In genomic region chr3:139676634-139677197, GRCh38 we compare ENCODE assay signal across 9 cellular contexts. TPM values are rescaled to one million over a fixed set of nuclear protein-coding genes. Genes with fewer than 3 reads are reported as not detected.
DNase-seq lines count a peak whose midpoint lies in the region; ATAC-seq, FAIRE-seq and TF ChIP-seq lines count a peak whose summit lies in the region.
"Had no signal": no experiment of that assay in that cellular context is flagged by ENCODE, and none has a peak within 500 bp of the region (broad histone marks: within the 10 kb centered on the region; RNA-seq: fewer than 3 reads in every experiment).

No MANE protein-coding gene starts in this region.

- ATAC-seq in T-cell (replicated peaks in 1 of 4) = no peak

- no peak overlapping the region for H3K27ac Mint-ChIP-seq in T-helper 1 cell treated with Interleukin-12 subunit alpha and Interleukin-12 subunit beta and Interleukin-4 antibody, amounts not matched to agents 30 μg/mL and 1 μg/mL, for 36 hours
- H3K27ac Mint-ChIP-seq in T-cell = no peak overlapping the region

- H3K9me3 ChIP-seq in iPS-15b (ENCODE audit: control insufficient read depth, insufficient read depth, low read length) (no peaks in the 10 kb centered on the region), spleen (no peaks in the 10 kb centered on the region)

- WGBS in spleen, 5 donors = 75 to 82% (median 79%) methylated on average over 5 of the region's 5 CpGs

- H3K27me3 ChIP-seq in iPS-15b (ENCODE audit: control insufficient read depth, insufficient read depth, low read length) = peaks cover 60% of the 10 kb centered on the region
- H3K27me3 ChIP-seq in spleen (replicated peaks in 1 of 7) = peaks cover 0 to 6% (median 0%) of the 10 kb centered on the region in 7 donors

- POLR2A ChIA-PET in T-cell (lab: Charles Lee) = no interaction called here

- peaks cover 15% of the 10 kb centered on the region for H3K27me3 Mint-ChIP-seq in T-helper 1 cell treated with Interleukin-12 subunit alpha and Interleukin-12 subunit beta and Interleukin-4 antibody, amounts not matched to agents 30 μg/mL and 1 μg/mL, for 36 hours (ENCODE audit: low read depth)
- peaks cover 6% of the 10 kb centered on the region in 2 donors for H3K27me3 Mint-ChIP-seq in T-cell

- no peak overlapping the region for H3K9ac ChIP-seq in iPS-15b (ENCODE audit: low read depth, low read length)

- H3K27ac ChIP-seq in spleen = no peak overlapping the region

- H3K36me3 Mint-ChIP-seq in T-helper 1 cell treated with Interleukin-12 subunit alpha and Interleukin-12 subunit beta and Interleukin-4 antibody, amounts not matched to agents 30 μg/mL and 1 μg/mL, for 36 hours (ENCODE audit: low read depth) = no peaks in the 10 kb centered on the region
- H3K36me3 Mint-ChIP-seq in T-cell = no peaks in the 10 kb centered on the region

- no peak for FAIRE-seq in HTR-8/SVneo (lab: Jason Lieb, UNC)
- FAIRE-seq: A204.1 had no signal

- no peak for DNase-seq in T-helper 1 cell
- DNase-seq in T-cell = no peak
- DNase-seq in spleen = no peak
- DNase-seq in DMS53 treated with DMSO at 0.1 percent for 48 hours (lab: John Stamatoyannopoulos, UW; ENCODE audit: unreplicated experiment) = no peak
- no peak for DNase-seq in H4 (ENCODE audit: low spot score)
- no peak for DNase-seq in HTR-8/SVneo (ENCODE audit: insufficient read length, low spot score)

- H3K36me3 ChIP-seq in iPS-15b (ENCODE audit: control insufficient read depth, insufficient read depth, low read length) = no peaks in the 10 kb centered on the region
- H3K36me3 ChIP-seq in spleen = no peaks in the 10 kb centered on the region

- no peaks in the 10 kb centered on the region for H3K9me3 Mint-ChIP-seq in T-helper 1 cell treated with Interleukin-12 subunit alpha and Interleukin-12 subunit beta and Interleukin-4 antibody, amounts not matched to agents 30 μg/mL and 1 μg/mL, for 36 hours
- H3K9me3 Mint-ChIP-seq in T-cell = no peaks in the 10 kb centered on the region

- intact Hi-C loops in spleen (cut with DNase I; ENCODE audit: low total_unique reads) = no loop called here

- no peak for TF ChIP-seq POLR2A in spleen (IDR thresholded peaks at IDR 0.05)

- H3K4me3 ChIP-seq in iPS-15b (ENCODE audit: low read depth, low read length) = peak overlapping the region; percentile 55
- H3K4me3 ChIP-seq in spleen = peak overlapping the region in 6 of 8 donors; percentile 60 to 96 (median 82)

- no peak for TF ChIP-seq CTCF in spleen (IDR thresholded peaks at IDR 0.05 in 8 of 11, conservative IDR thresholded peaks at IDR 0.05 in 3 of 11)

- no peaks in the 10 kb centered on the region for H3K4me1 Mint-ChIP-seq in T-helper 1 cell treated with Interleukin-12 subunit alpha and Interleukin-12 subunit beta and Interleukin-4 antibody, amounts not matched to agents 30 μg/mL and 1 μg/mL, for 36 hours (ENCODE audit: low read depth)
- peaks cover 11 to 14% (median 13%) of the 10 kb centered on the region in 3 donors for H3K4me1 Mint-ChIP-seq in T-cell

- peaks cover 7% of the 10 kb centered on the region for H3K4me1 ChIP-seq in iPS-15b (ENCODE audit: control insufficient read depth, insufficient read depth, low read length)
- H3K4me1 ChIP-seq in spleen = peaks cover 0 to 29% (median 13%) of the 10 kb centered on the region in 6 donors

- peak overlapping the region; percentile 76 for H3K4me3 Mint-ChIP-seq in T-helper 1 cell treated with Interleukin-12 subunit alpha and Interleukin-12 subunit beta and Interleukin-4 antibody, amounts not matched to agents 30 μg/mL and 1 μg/mL, for 36 hours
- H3K4me3 Mint-ChIP-seq in T-cell = peak overlapping the region; percentile 78 to 84 (median 79)

- CTCF ChIA-PET in T-cell (lab: Charles Lee) = no interaction called here

RNA-seq across cellular contexts. Expression of gene NMNAT3, which starts 1.1 kb away (rescaled TPM):
- total RNA-seq in T-cell (1 to 10 TPM; 2.4 to 5.3 (median 4.8) TPM), spleen (10 to 100 TPM in 1 of 7 donors, 1 to 10 TPM in 6; 5.2 to 12.5 (median 9.0) TPM)
- polyA plus RNA-seq in spleen = 1 to 10 TPM; 2.6 to 3.4 (median 3.0) TPM
- total RNA-seq in H4 (2014; rRNA removed; shearing (Covaris generic)) = not detected in 2 replicates
